In the genomic region with DNA sequence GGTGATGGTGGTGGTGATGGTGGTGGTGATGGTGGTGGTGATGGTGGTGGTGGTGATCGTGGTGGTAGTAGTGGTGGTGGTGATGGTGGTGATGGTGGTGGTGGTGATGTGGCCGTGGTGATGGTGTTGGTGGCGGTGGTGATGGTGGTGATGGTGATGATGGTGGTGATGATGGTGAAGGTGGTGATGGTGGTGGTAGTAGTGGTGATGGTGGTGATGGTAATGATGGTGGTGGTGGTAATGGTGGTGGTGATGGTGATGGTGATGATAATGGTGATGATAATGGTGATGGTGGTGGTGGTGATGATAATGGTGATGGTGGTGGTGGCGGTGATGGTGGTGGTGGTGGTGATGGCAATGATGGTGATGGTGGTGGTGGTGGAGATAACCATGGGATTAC, we compare ENCODE assay signal across 18 cellular contexts. TPM values are rescaled to one million over a fixed set of nuclear protein-coding genes. Genes with fewer than 3 reads are reported as not detected.
DNase-seq lines count a peak whose midpoint lies in the region; TF ChIP-seq lines count a peak whose summit lies in the region.
"Had no signal": no experiment of that assay in that cellular context is flagged by ENCODE, and none has a peak within 500 bp of the region (broad histone marks: within the 10 kb centered on the region; RNA-seq: fewer than 3 reads in every experiment).

No MANE protein-coding gene starts in this region.

- H3K4me3 Mint-ChIP-seq in chondrocyte (ENCODE audit: unreplicated experiment) (no peak overlapping the region), neural progenitor cell (peak overlapping the region; percentile 32)
- H3K4me3 Mint-ChIP-seq: activated CD4-positive, alpha-beta T cell treated with anti-CD3 and anti-CD28 coated beads, Interleukin-2, amount 10 ng/mL, durations not matched to agents 7 days and 5 days; activated naive CD8-positive, alpha-beta T cell; dendritic cell treated with granulocyte-macrophage colony-stimulating factor and Interleukin-4, amounts not matched to agents 40 ng/mL and 50 ng/mL, for 4 days; H9; naive B cell had no signal

- H4K20me1 ChIP-seq in GM23248 (ENCODE audit: insufficient read depth) (no peaks in the 10 kb centered on the region), neural progenitor cell (ENCODE audit: low read depth) (no peaks in the 10 kb centered on the region)

- WGBS in GM23248 (ENCODE audit: low coverage in 1 of 2, low lambda C conversion rate in 2 of 2, missing lambda C conversion rate in 2 of 2), 2 experiments: 83% methylated on average over 4 of the region's 4 CpGs; no CpG with 5 or more reads in 1 of the 2 experiments

- H3K9me3 ChIP-seq in GM23248 (ENCODE audit: low read depth) (peaks cover 3% of the 10 kb centered on the region), neural progenitor cell (ENCODE audit: low read depth) (no peaks in the 10 kb centered on the region), stomach smooth muscle (ENCODE audit: control insufficient read depth in 2 of 2, low read length in 2 of 2) (no peaks in the 10 kb centered on the region), A673 (ENCODE audit: low read depth, low read length, poor library complexity, severe bottlenecking) (no peaks in the 10 kb centered on the region)

- H3K4me1 ChIP-seq in GM23248 (ENCODE audit: insufficient read depth): peaks cover 18% of the 10 kb centered on the region
- no peaks in the 10 kb centered on the region for H3K4me1 ChIP-seq in neural progenitor cell
- peaks cover 53% of the 10 kb centered on the region for H3K4me1 ChIP-seq in stomach smooth muscle (ENCODE audit: control insufficient read depth, insufficient read depth, low read length)
- H3K4me1 ChIP-seq in A673 (ENCODE audit: insufficient read depth, low read length, poor library complexity, severe bottlenecking): no peaks in the 10 kb centered on the region

- in situ Hi-C loops in GM23248 (cut with MboI): no loop called here

- intact Hi-C loops in A673 (cut with micrococcal nuclease; ENCODE audit: unreplicated experiment): no loop called here

- H3K9me3 Mint-ChIP-seq in chondrocyte (ENCODE audit: low read depth) (peaks cover 31% of the 10 kb centered on the region), neural progenitor cell (peaks cover 41% of the 10 kb centered on the region)

- no TSS peak for BruUV-seq in A673 (replicated peaks; lab: Mats Ljungman, UMichigan)

- no peaks in the 10 kb centered on the region for H3K79me2 ChIP-seq in GM23248 (ENCODE audit: insufficient read depth)
- no peaks in the 10 kb centered on the region for H3K79me2 ChIP-seq in neural progenitor cell (ENCODE audit: low read depth)

- H3K36me3 ChIP-seq in GM23248 (ENCODE audit: low read depth) (no peaks in the 10 kb centered on the region), neural progenitor cell (no peaks in the 10 kb centered on the region), stomach smooth muscle (ENCODE audit: control insufficient read depth in 2 of 2, insufficient read depth in 2 of 2, low read length in 2 of 2) (no peaks in the 10 kb centered on the region), A673 (ENCODE audit: insufficient read depth, low read length, poor library complexity, severe bottlenecking) (no peaks in the 10 kb centered on the region)
- H3K36me3 ChIP-seq: brain microvascular endothelial cell had no signal

- H3K27ac Mint-ChIP-seq in chondrocyte (ENCODE audit: unreplicated experiment) (peak overlapping the region; percentile 74), neural progenitor cell (no peak overlapping the region)
- H3K27ac Mint-ChIP-seq: activated CD4-positive, alpha-beta T cell treated with anti-CD3 and anti-CD28 coated beads, Interleukin-2, amount 10 ng/mL, durations not matched to agents 7 days and 5 days; activated naive CD8-positive, alpha-beta T cell; dendritic cell treated with granulocyte-macrophage colony-stimulating factor and Interleukin-4, amounts not matched to agents 40 ng/mL and 50 ng/mL, for 4 days; H9; naive B cell had no signal

- no peaks in the 10 kb centered on the region for H3K9me2 ChIP-seq in GM23248 (ENCODE audit: insufficient read depth)

- DNase-seq in GM23248 (no peak), chondrocyte (ENCODE audit: low spot score) (no peak), neural progenitor cell (ENCODE audit: low spot score) (no peak), NCI-H345 treated with DMSO at 0.1 percent for 48 hours (lab: John Stamatoyannopoulos, UW; ENCODE audit: unreplicated experiment) (no peak), A673 (ENCODE audit: low spot score) (no peak), hypothalamus (lab: John Stamatoyannopoulos, UW) (no peak)
- DNase-seq: activated CD4-positive, alpha-beta T cell treated with anti-CD3 and anti-CD28 coated beads, Interleukin-2, amount 10 ng/mL, durations not matched to agents 7 days and 5 days; AML-193; brain microvascular endothelial cell; Calu3; H9; naive B cell; NCI-H1436 treated with DMSO at 0.1 percent for 48 hours; stimulated activated naive CD4-positive, alpha-beta T cell had no signal

- H3F3A ChIP-seq in GM23248 (ENCODE audit: insufficient read depth) (peaks cover 39% of the 10 kb centered on the region), neural progenitor cell (ENCODE audit: low read depth) (no peaks in the 10 kb centered on the region)

- H3K4me2 ChIP-seq in GM23248 (ENCODE audit: unreplicated experiment): no peak overlapping the region
- H3K4me2 ChIP-seq in neural progenitor cell: no peak overlapping the region

- no peak for TF ChIP-seq CTCF in chondrocyte (IDR thresholded peaks at IDR 0.05)
- TF ChIP-seq CTCF in neural progenitor cell (IDR thresholded peaks at IDR 0.05): no peak
- TF ChIP-seq CTCF in A673 (conservative IDR thresholded peaks at IDR 0.05; ENCODE audit: low read depth, low read length): no peak

- POLR2A ChIA-PET in A673 (lab: Charles Lee; ENCODE audit: low non-redundant PET): no interaction called here

- H3K36me3 Mint-ChIP-seq in chondrocyte (ENCODE audit: low read depth): no peaks in the 10 kb centered on the region
- H3K36me3 Mint-ChIP-seq in neural progenitor cell: peaks cover 6% of the 10 kb centered on the region

- H3K27me3 Mint-ChIP-seq in chondrocyte (ENCODE audit: low read depth) (no peaks in the 10 kb centered on the region), neural progenitor cell (ENCODE audit: insufficient read depth, low read depth) (peaks cover 18% of the 10 kb centered on the region)
- H3K27me3 Mint-ChIP-seq: activated naive CD8-positive, alpha-beta T cell had no signal

- CTCF ChIA-PET in A673 (lab: Charles Lee): no interaction called here

- H3K27ac ChIP-seq in GM23248 (peak overlapping the region; percentile 99), neural progenitor cell (no peak overlapping the region), stomach smooth muscle (ENCODE audit: low read length) (peak overlapping the region; percentile 99), A673 (ENCODE audit: low read depth, low read length, poor library complexity, severe bottlenecking) (no peak overlapping the region)
- H3K27ac ChIP-seq: epithelial cell of prostate had no signal

- H3K4me3 ChIP-seq in GM23248 (no peak overlapping the region), neural progenitor cell (no peak overlapping the region), stomach smooth muscle (ENCODE audit: low read length in 2 of 2) (peak overlapping the region in 1 of 2 donors; percentile 42), A673 (ENCODE audit: low read depth, low read length, poor library complexity, severe bottlenecking) (no peak overlapping the region)

- H2AFZ ChIP-seq in GM23248 (no peak overlapping the region), neural progenitor cell (replicated peaks) (no peak overlapping the region)

- peak overlapping the region; percentile 94; the same call in 1 of the 2 replicates for H3K9ac ChIP-seq in GM23248
- H3K9ac ChIP-seq in neural progenitor cell: no peak overlapping the region
- peak overlapping the region; percentile 90 to 93 for H3K9ac ChIP-seq in stomach smooth muscle (ENCODE audit: low read length in 2 of 2)

- H3K4me1 Mint-ChIP-seq in chondrocyte (ENCODE audit: low read depth): peaks cover 20% of the 10 kb centered on the region
- H3K4me1 Mint-ChIP-seq in neural progenitor cell: no peaks in the 10 kb centered on the region
- H3K4me1 Mint-ChIP-seq: activated CD4-positive, alpha-beta T cell treated with anti-CD3 and anti-CD28 coated beads, Interleukin-2, amount 10 ng/mL, durations not matched to agents 7 days and 5 days had no signal

- H3K27me3 ChIP-seq in GM23248 (replicated peaks; ENCODE audit: insufficient read depth) (no peaks in the 10 kb centered on the region), neural progenitor cell (no peaks in the 10 kb centered on the region), stomach smooth muscle (ENCODE audit: control insufficient read depth in 1 of 2, insufficient read depth in 2 of 2, low read length in 2 of 2) (no peaks in the 10 kb centered on the region), A673 (replicated peaks; ENCODE audit: insufficient read depth, low read depth, low read length, poor library complexity) (no peaks in the 10 kb centered on the region)
- H3K27me3 ChIP-seq: brain microvascular endothelial cell had no signal

RNA-seq across cellular contexts. Expression of a gene that starts 6.8 kb away (rescaled TPM):
- 1,939 and 2,103 TPM in 2 replicates for total RNA-seq in GM23248 (2014; rRNA removed; shearing (Covaris generic))
- 650 and 676 TPM in 2 replicates for polyA plus RNA-seq in GM23248 (2016; fragmentation: Nextera tagmentation; extraction: Ambion mirVana)
- 1,314 to 1,671 TPM (median 1,646 TPM) in 3 replicates for total RNA-seq in chondrocyte
- 5.2 and 22.8 TPM in 2 replicates for total RNA-seq in neural progenitor cell (ENCODE audit: low replicate concordance)
- 15.0 and 29.0 TPM in 2 replicates for total RNA-seq in A673 (2021)

Comparison
In these comparisons a context has a peak if more than half of its experiments do, and no peak if none do; other contexts are left out.
1. H3K27ac ChIP-seq: peak in GM23248 (single experiment) and stomach smooth muscle (single experiment); none in neural progenitor cell (single experiment) and A673 (single experiment).
2. RNA of a gene that starts 6.8 kb away (total RNA-seq): 1,939 to 2,103 TPM in GM23248 and 1,314 to 1,671 TPM in chondrocyte; 15.0 to 29.0 TPM in A673 and 5.2 to 22.8 TPM in neural progenitor cell; every median in the first group is over 10 times any median in the second.